Comparison of ENCODE assay signal across 8 cellular contexts in the genomic region with DNA sequence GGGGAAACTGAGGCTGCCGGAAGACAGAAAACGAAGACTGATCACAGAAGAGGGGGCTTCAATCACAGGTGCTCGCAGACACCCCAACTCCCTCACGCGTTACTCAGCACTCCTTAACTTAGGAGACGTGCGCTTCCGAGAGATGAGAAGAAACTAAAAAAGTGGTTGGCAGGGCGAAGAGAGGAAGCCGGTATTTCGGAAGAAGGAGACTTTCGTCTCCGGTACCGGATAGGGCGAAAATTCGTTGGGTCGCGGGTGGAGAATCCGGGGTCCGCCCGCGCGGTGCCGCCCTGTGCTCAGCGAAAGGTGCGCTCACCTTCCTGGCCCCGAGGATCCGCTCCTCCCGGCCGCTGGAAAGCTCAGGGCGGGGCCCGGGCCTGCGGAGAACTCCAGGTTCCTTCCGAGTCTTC. TPM values are rescaled to one million over a fixed set of nuclear protein-coding genes. Genes with fewer than 3 reads are reported as not detected.
DNase-seq lines count a peak whose midpoint lies in the region; ATAC-seq lines count a peak whose summit lies in the region.

No MANE protein-coding gene starts in this region.

- H3K27me3 Mint-ChIP-seq in activated naive CD8-positive, alpha-beta T cell: peaks cover 29% of the 10 kb centered on the region
- H3K27me3 Mint-ChIP-seq in stimulated activated memory B cell treated with anti-CD40 and anti-IgM and Interleukin-4, amounts not matched to agents 10 μg/mL and 1 μg/mL and 100 μg/mL, for 72 hours: peaks cover 71% of the 10 kb centered on the region

- H3K9me3 ChIP-seq in iPS-18c (ENCODE audit: control insufficient read depth, insufficient read depth, low read length): peaks cover 5% of the 10 kb centered on the region

- DNase-seq in DMS53 (lab: John Stamatoyannopoulos, UW) (peak; percentile 57), DMS53 treated with DMSO at 0.1 percent for 48 hours (lab: John Stamatoyannopoulos, UW; ENCODE audit: unreplicated experiment) (no peak), NCI-H345 treated with DMSO at 0.1 percent for 48 hours (lab: John Stamatoyannopoulos, UW; ENCODE audit: unreplicated experiment) (no peak), DMS79 treated with DMSO at 0.1 percent for 48 hours (lab: John Stamatoyannopoulos, UW) (no peak), posterior vena cava (ENCODE audit: low spot score) (no peak)

- peak overlapping the region; percentile 81 for H3K4me3 Mint-ChIP-seq in activated naive CD8-positive, alpha-beta T cell
- H3K4me3 Mint-ChIP-seq in stimulated activated memory B cell treated with anti-CD40 and anti-IgM and Interleukin-4, amounts not matched to agents 10 μg/mL and 1 μg/mL and 100 μg/mL, for 72 hours: peak overlapping the region; percentile 52

- intact Hi-C loops in posterior vena cava (cut with DNase I): loop anchor here (10.0 kb wide), 2 partner anchors 394 to 674 kb away; no protein-coding TSS in a partner anchor

- H3K27ac Mint-ChIP-seq in activated naive CD8-positive, alpha-beta T cell: no peak overlapping the region
- H3K27ac Mint-ChIP-seq in stimulated activated memory B cell treated with anti-CD40 and anti-IgM and Interleukin-4, amounts not matched to agents 10 μg/mL and 1 μg/mL and 100 μg/mL, for 72 hours: no peak overlapping the region

- H3K36me3 Mint-ChIP-seq in activated naive CD8-positive, alpha-beta T cell: no peaks in the 10 kb centered on the region
- no peaks in the 10 kb centered on the region for H3K36me3 Mint-ChIP-seq in stimulated activated memory B cell treated with anti-CD40 and anti-IgM and Interleukin-4, amounts not matched to agents 10 μg/mL and 1 μg/mL and 100 μg/mL, for 72 hours

- no peaks in the 10 kb centered on the region for H3K9me3 Mint-ChIP-seq in activated naive CD8-positive, alpha-beta T cell (ENCODE audit: low read depth)
- peaks cover 2% of the 10 kb centered on the region for H3K9me3 Mint-ChIP-seq in stimulated activated memory B cell treated with anti-CD40 and anti-IgM and Interleukin-4, amounts not matched to agents 10 μg/mL and 1 μg/mL and 100 μg/mL, for 72 hours

- no peak for ATAC-seq in stimulated activated memory B cell treated with anti-CD40 and anti-IgM and Interleukin-4, amounts not matched to agents 10 μg/mL and 1 μg/mL and 100 μg/mL, for 72 hours

- H3K4me1 Mint-ChIP-seq in activated naive CD8-positive, alpha-beta T cell (ENCODE audit: low read depth): peaks cover 37% of the 10 kb centered on the region
- H3K4me1 Mint-ChIP-seq in stimulated activated memory B cell treated with anti-CD40 and anti-IgM and Interleukin-4, amounts not matched to agents 10 μg/mL and 1 μg/mL and 100 μg/mL, for 72 hours: peaks cover 36% of the 10 kb centered on the region

- peak overlapping the region; percentile 44; the same call in 1 of the 2 replicates for H3K4me3 ChIP-seq in iPS-18c (ENCODE audit: insufficient read depth, low read depth, low read length)

RNA-seq across cellular contexts. Expression of gene TBX2, which starts 0.9 kb away (rescaled TPM):
- 10 to 100 TPM; 11.2 to 16.5 TPM for total RNA-seq in posterior vena cava

RNA-seq across cellular contexts. Expression of gene TBX4, which starts 53.5 kb away (rescaled TPM):
- under 1 TPM in 1 of 2 donors, not detected in 1; 0.24 TPM for total RNA-seq in posterior vena cava
